ENCODE assay signal across 18 cellular contexts in genomic region chr17:79219208-79219935, GRCh38.
"Had no signal": no experiment of that assay in that cellular context is flagged by ENCODE, and none has a peak within 500 bp of the region (broad histone marks: within the 10 kb centered on the region; RNA-seq: fewer than 3 reads in every experiment).

No MANE protein-coding gene starts in this region.

- H3K27ac ChIP-seq: epithelial cell of prostate, esophagus muscularis mucosa, gastrocnemius medialis, heart right ventricle, left ventricle myocardium inferior, lower lobe of right lung, neutrophil had no signal

- H3K4me3 Mint-ChIP-seq: immature natural killer cell; natural killer cell treated with Interleukin-12 subunit alpha and Interleukin-12 subunit beta and Interleukin-15 and Interleukin-18, amount 100 ng/mL, for 72 hours had no signal

- H3K9me3 ChIP-seq: esophagus muscularis mucosa, gastrocnemius medialis, heart right ventricle, left ventricle myocardium inferior, lower lobe of right lung, neutrophil had no signal

- DNase-seq: cortex of kidney; effector memory CD4-positive, alpha-beta T cell; gastrocnemius medialis; heart right ventricle; hypothalamus; immature natural killer cell; left ventricle myocardium inferior; lower lobe of right lung; small intestine; stimulated activated CD4-positive, alpha-beta T cell treated with anti-CD3 and anti-CD28 coated beads, Interleukin-12 subunit alpha, Interleukin-12 subunit beta, amount 100 ng/mL, for 4 hours; stimulated activated naive CD4-positive, alpha-beta T cell treated with Interleukin-2 at 50 U/mL for 16 hours; trophoblast cell had no signal

- H3K36me3 ChIP-seq: esophagus muscularis mucosa, gastrocnemius medialis, heart right ventricle, left ventricle myocardium inferior, lower lobe of right lung, neutrophil had no signal

- H3K27ac Mint-ChIP-seq: immature natural killer cell; memory B cell; mesothelial cell of epicardium; natural killer cell treated with Interleukin-12 subunit alpha and Interleukin-12 subunit beta and Interleukin-15 and Interleukin-18, amount 100 ng/mL, for 72 hours had no signal

- H3K4me3 ChIP-seq: gastrocnemius medialis, heart right ventricle, lower lobe of right lung had no signal

- ATAC-seq: gastrocnemius medialis; lower lobe of right lung; natural killer cell treated with Interleukin-12 subunit alpha and Interleukin-12 subunit beta and Interleukin-15 and Interleukin-18, amount 100 ng/mL, for 72 hours had no signal

- H3K9me3 Mint-ChIP-seq: immature natural killer cell; memory B cell; mesothelial cell of epicardium; natural killer cell treated with Interleukin-12 subunit alpha and Interleukin-12 subunit beta and Interleukin-15 and Interleukin-18, amount 100 ng/mL, for 72 hours had no signal

- H3K36me3 Mint-ChIP-seq: immature natural killer cell; memory B cell; mesothelial cell of epicardium; natural killer cell treated with Interleukin-12 subunit alpha and Interleukin-12 subunit beta and Interleukin-15 and Interleukin-18, amount 100 ng/mL, for 72 hours had no signal

- H3K4me1 ChIP-seq: left ventricle myocardium inferior, lower lobe of right lung had no signal
